Comparison of ENCODE assay signal across 22 cellular contexts in genomic region chr7:127988743-127989142, GRCh38.
"Had no signal": no experiment of that assay in that cellular context is flagged by ENCODE, and none has a peak within 500 bp of the region (broad histone marks: within the 10 kb centered on the region; RNA-seq: fewer than 3 reads in every experiment).

No MANE protein-coding gene starts in this region.

- H3K4me3 ChIP-seq: colonic mucosa, esophagus muscularis mucosa, ovary, right atrium auricular region, suprapubic skin, tibial artery, upper lobe of left lung, uterus had no signal

- DNase-seq: cerebellar nuclear complex; colonic mucosa; dermis blood vessel endothelial cell; effector CD8-positive, alpha-beta T cell; foreskin keratinocyte; immature natural killer cell; kidney; left cardiac atrium; mesendoderm; naive thymus-derived CD4-positive, alpha-beta T cell; nephron progenitor cell; ovary; small intestine; stimulated activated CD4-positive, alpha-beta T cell treated with anti-CD3 and anti-CD28 coated beads, Interleukin-12 subunit alpha, Interleukin-12 subunit beta, amount 100 ng/mL, for 4 hours; stimulated activated naive CD4-positive, alpha-beta T cell treated with Interleukin-2 at 50 U/mL for 16 hours; tibial artery; upper lobe of left lung; uterus had no signal

- H3K36me3 ChIP-seq: colonic mucosa, ovary, right atrium auricular region, uterus had no signal

- ATAC-seq: foreskin keratinocyte; left cardiac atrium; naive thymus-derived CD4-positive, alpha-beta T cell had no signal

- H3K27me3 ChIP-seq: colonic mucosa, esophagus muscularis mucosa, foreskin keratinocyte, neutrophil, ovary, right atrium auricular region, suprapubic skin, tibial artery, upper lobe of left lung, uterus had no signal

- H3K4me1 ChIP-seq: colonic mucosa, foreskin keratinocyte, suprapubic skin, uterus had no signal

- H3K27ac ChIP-seq: colonic mucosa, esophagus muscularis mucosa, foreskin keratinocyte, neutrophil, ovary, right atrium auricular region, suprapubic skin, tibial artery, upper lobe of left lung, uterus had no signal

- H3K9me3 ChIP-seq: colonic mucosa, esophagus muscularis mucosa, neutrophil, ovary, right atrium auricular region, suprapubic skin, tibial artery, upper lobe of left lung, uterus had no signal
